ENCODE assay signal across 11 cellular contexts in genomic region chr15:43258781-43259180, GRCh38. TPM values are rescaled to one million over a fixed set of nuclear protein-coding genes. Genes with fewer than 3 reads are reported as not detected.
"Had no signal": no experiment of that assay in that cellular context is flagged by ENCODE, and none has a peak within 500 bp of the region (broad histone marks: within the 10 kb centered on the region; RNA-seq: fewer than 3 reads in every experiment).

No MANE protein-coding gene starts in this region.

- ATAC-seq: HCT116, HepG2 had no signal

- H3K27ac ChIP-seq: GM23248, HL-60 had no signal

- H3K9me3 ChIP-seq: HAP-1 had no signal

- H3K4me3 ChIP-seq: GM23248, HAP-1 had no signal

- H2AFZ ChIP-seq: GM23248 had no signal

- H3K9ac ChIP-seq: GM23248 had no signal

- H3K27ac Mint-ChIP-seq: HFFc6, IgD-negative memory B cell had no signal

- H3K9me3 Mint-ChIP-seq: HFFc6 had no signal

- H3K36me3 ChIP-seq: HAP-1 had no signal

- H3K4me3 Mint-ChIP-seq: HFFc6, IgD-negative memory B cell had no signal

- DNase-seq: GM23248, GOT3, H7, HFFc6 had no signal

- H3K4me1 ChIP-seq: HAP-1 had no signal

RNA-seq across cellular contexts. Expression of gene TGM5, which starts 7.9 kb away (rescaled TPM):
- total RNA-seq: GM23248, H4, H7, HFFc6 had no signal
- polyA plus RNA-seq: GM23248, IgD-negative memory B cell had no signal

RNA-seq across cellular contexts. Expression of gene EPB42, which starts 38.0 kb away (rescaled TPM):
- total RNA-seq: GM23248, H4, H7, HepG2, HFFc6, HT1080 had no signal
- polyA plus RNA-seq: GM23248, HepG2, IgD-negative memory B cell had no signal

RNA-seq across cellular contexts. Expression of gene TGM7, which starts 43.3 kb away (rescaled TPM):
- total RNA-seq: GM23248, H4, H7, HepG2, HFFc6, HT1080 had no signal
- polyA plus RNA-seq: GM23248, HepG2, IgD-negative memory B cell had no signal
